26 cellular contexts compared by ENCODE assay signal in genomic region chr11:6030658-6031057, GRCh38.
"Had no signal": no experiment of that assay in that cellular context is flagged by ENCODE, and none has a peak within 500 bp of the region (broad histone marks: within the 10 kb centered on the region; RNA-seq: fewer than 3 reads in every experiment).

Gene OR56A1 (minus strand): TSS chr11:6030758. CDS start chr11:6027692, 3,066 bp downstream.

- DNase-seq: stimulated activated CD4-positive, alpha-beta T cell treated with anti-CD3 and anti-CD28 coated beads, Interleukin-2, amount 100 ng/mL, for 48 hours; stimulated activated CD4-positive, alpha-beta T cell treated with anti-CD3 and anti-CD28 coated beads, Interleukin-4, amount 100 ng/mL, for 1 hour; stimulated activated CD4-positive, alpha-beta T cell treated with anti-CD3 and anti-CD28 coated beads, Interleukin-4, amount 100 ng/mL, for 24 hours; stimulated activated CD4-positive, alpha-beta T cell treated with anti-CD3 and anti-CD28 coated beads, Interleukin-4, amount 100 ng/mL, for 4 hours; stimulated activated CD8-positive, alpha-beta memory T cell treated with anti-CD3 and anti-CD28 coated beads, Interleukin-4, amount 100 ng/mL, for 48 hours; stimulated activated naive B cell treated with anti-CD40 and anti-IgM and Interleukin-4, amounts not matched to agents 10 μg/mL and 1 μg/mL and 100 μg/mL, for 72 hours; stimulated activated naive CD4-positive, alpha-beta T cell; stimulated activated naive CD4-positive, alpha-beta T cell treated with Interleukin-2 at 50 U/mL for 16 hours; stimulated activated naive CD8-positive, alpha-beta T cell treated with anti-CD3 and anti-CD28 coated beads, Interleukin-15, amount 100 ng/mL, for 72 hours; stimulated activated naive CD8-positive, alpha-beta T cell treated with anti-CD3 and anti-CD28 coated beads, Interleukin-15, Interleukin-2, amounts not matched to agents 100 U/mL and 50 U/mL, for 24 hours; stomach; substantia nigra; testis; thyroid gland; tibial artery; transverse colon; trophoblast cell; upper lobe of left lung; upper lobe of right lung; uterus had no signal

- H3K27me3 ChIP-seq: stomach, testis, thyroid gland, tibial artery, tibial nerve, upper lobe of left lung, upper lobe of right lung, uterus, vagina had no signal

- H3K27ac ChIP-seq: stomach, suprapubic skin, testis, thoracic aorta, thyroid gland, tibial artery, tibial nerve, transverse colon, upper lobe of left lung, upper lobe of right lung, uterus, vagina had no signal

- ATAC-seq: stimulated activated effector memory CD8-positive, alpha-beta T cell treated with anti-CD3 and anti-CD28 coated beads, Interleukin-12 subunit alpha, Interleukin-12 subunit beta, amount 100 ng/mL, for 72 hours; stimulated activated memory B cell treated with anti-CD40 and anti-IgM and Interleukin-4, amounts not matched to agents 10 μg/mL and 1 μg/mL and 100 μg/mL, for 72 hours; stimulated activated naive B cell treated with anti-CD40 and anti-IgM and Interleukin-4, amounts not matched to agents 10 μg/mL and 1 μg/mL and 100 μg/mL, for 72 hours; stimulated activated naive CD8-positive, alpha-beta T cell treated with anti-CD3 and anti-CD28 coated beads, Interleukin-15, amount 100 ng/mL, for 72 hours; stimulated activated naive CD8-positive, alpha-beta T cell treated with anti-CD3 and anti-CD28 coated beads, Interleukin-15, Interleukin-2, amounts not matched to agents 100 U/mL and 50 U/mL, for 24 hours; upper lobe of right lung had no signal

- H3K4me3 ChIP-seq: stomach, suprapubic skin, testis, thoracic aorta, thyroid gland, tibial artery, tibial nerve, transverse colon, upper lobe of left lung, upper lobe of right lung, uterus, vagina had no signal

- H3K4me1 ChIP-seq: stomach, suprapubic skin, testis, thyroid gland, tibial artery, tibial nerve, transverse colon, upper lobe of left lung, upper lobe of right lung, uterus, vagina had no signal

- H3K9me3 ChIP-seq: stomach, suprapubic skin, testis, thoracic aorta, thyroid gland, tibial artery, tibial nerve, transverse colon, upper lobe of left lung, upper lobe of right lung, uterus, vagina had no signal

- H3K36me3 ChIP-seq: stomach, suprapubic skin, thoracic aorta, thyroid gland, tibial artery, tibial nerve, transverse colon, upper lobe of left lung, upper lobe of right lung, uterus, vagina had no signal
